In genomic region chr11:111514216-111515031, GRCh38 we compare ENCODE assay signal across 10 cellular contexts. TPM values are rescaled to one million over a fixed set of nuclear protein-coding genes. Genes with fewer than 3 reads are reported as not detected.
DNase-seq lines count a peak whose midpoint lies in the region; ATAC-seq, FAIRE-seq and TF ChIP-seq lines count a peak whose summit lies in the region.
"Had no signal": no experiment of that assay in that cellular context is flagged by ENCODE, and none has a peak within 500 bp of the region (broad histone marks: within the 10 kb centered on the region; RNA-seq: fewer than 3 reads in every experiment).

HOATZ (plus strand) TSS chr11:111514778; CDS start chr11:111514785, 7 bp downstream.

- H3K9ac ChIP-seq in HUES48 (ENCODE audit: low read depth, low read length), result no peak within 1 kb of the TSS

- TF ChIP-seq CTCF in A549 (IDR thresholded peaks at IDR 0.05) (no peak), prostate gland (IDR thresholded peaks at IDR 0.05) (no peak)

- H3K9me3 Mint-ChIP-seq in activated naive CD8-positive, alpha-beta T cell treated with anti-CD3 and anti-CD28 coated beads, Interleukin-2, amount 50 U/mL, for 24 hours, result no peaks in the 10 kb centered on the region
- H3K9me3 Mint-ChIP-seq in immature natural killer cell, result peaks cover 0 to 2% (median 0%) of the 10 kb centered on the region in 6 donors

- TF ChIP-seq EP300 in A549 (IDR thresholded peaks at IDR 0.05), result no peak

- H3K4me1 ChIP-seq in A549 (peaks cover 7% of the 10 kb centered on the region), HUES48 (ENCODE audit: control insufficient read depth, insufficient read depth, low read length) (peaks cover 12% of the 10 kb centered on the region), prostate gland (replicated peaks) (no peaks in the 10 kb centered on the region)

- no peak for ATAC-seq in A549
- no peak for ATAC-seq in activated naive CD8-positive, alpha-beta T cell treated with anti-CD3 and anti-CD28 coated beads, Interleukin-2, amount 50 U/mL, for 24 hours
- ATAC-seq in HG03378 (IDR thresholded peaks at IDR 0.05; ENCODE audit: unreplicated experiment), result no peak

- H3K4me3 ChIP-seq in A549 (no peak within 1 kb of the TSS; the same call in 2 of the 3 replicates), HUES48 (ENCODE audit: low read depth, low read length) (peak within 1 kb of the TSS; percentile 60), prostate gland (no peak within 1 kb of the TSS)

- H3K36me3 ChIP-seq in HUES48 (ENCODE audit: control insufficient read depth, insufficient read depth, low read length) (no peaks in the 10 kb centered on the region), prostate gland (no peaks in the 10 kb centered on the region)

- no peak within 1 kb of the TSS for H3K27ac Mint-ChIP-seq in activated naive CD8-positive, alpha-beta T cell treated with anti-CD3 and anti-CD28 coated beads, Interleukin-2, amount 50 U/mL, for 24 hours
- no peak within 1 kb of the TSS for H3K27ac Mint-ChIP-seq in immature natural killer cell

- peaks cover 43% of the 10 kb centered on the region for H3K27me3 ChIP-seq in HUES48 (ENCODE audit: control insufficient read depth, insufficient read depth, low read length)
- peaks cover 8% of the 10 kb centered on the region for H3K27me3 ChIP-seq in prostate gland (replicated peaks; ENCODE audit: insufficient read depth)

- no peak for DNase-seq in A549 (ENCODE audit: low read depth in 1 of 2, low spot score in 1 of 2)
- peak; percentile 27 for DNase-seq in activated naive CD8-positive, alpha-beta T cell treated with anti-CD3 and anti-CD28 coated beads, Interleukin-2, amount 50 U/mL, for 24 hours
- no peak for DNase-seq in immature natural killer cell
- DNase-seq in NCI-H187 treated with DMSO at 0.1 percent for 48 hours (lab: John Stamatoyannopoulos, UW), result no peak
- DNase-seq in MV-4-11 (lab: John Stamatoyannopoulos, UW), result no peak
- no peak for DNase-seq in prostate gland (ENCODE audit: low spot score)
- DNase-seq: activated gamma-delta T cell treated with Interleukin-2 at 50 U/mL for 16 hours, DND-41 had no signal

- H3K4me1 Mint-ChIP-seq in activated naive CD8-positive, alpha-beta T cell treated with anti-CD3 and anti-CD28 coated beads, Interleukin-2, amount 50 U/mL, for 24 hours, result peaks cover 27% of the 10 kb centered on the region
- H3K4me1 Mint-ChIP-seq in immature natural killer cell, result peaks cover 8 to 12% of the 10 kb centered on the region in 2 donors

- H3K27me3 Mint-ChIP-seq in activated naive CD8-positive, alpha-beta T cell treated with anti-CD3 and anti-CD28 coated beads, Interleukin-2, amount 50 U/mL, for 24 hours, result peaks cover 38% of the 10 kb centered on the region
- H3K27me3 Mint-ChIP-seq in immature natural killer cell (ENCODE audit: low read depth in 3 of 3), result peaks cover 8 to 27% (median 12%) of the 10 kb centered on the region in 3 donors

- peaks cover 2% of the 10 kb centered on the region for H3K36me3 Mint-ChIP-seq in activated naive CD8-positive, alpha-beta T cell treated with anti-CD3 and anti-CD28 coated beads, Interleukin-2, amount 50 U/mL, for 24 hours (ENCODE audit: low read depth)
- no peaks in the 10 kb centered on the region for H3K36me3 Mint-ChIP-seq in immature natural killer cell

- H3K4me3 Mint-ChIP-seq in activated naive CD8-positive, alpha-beta T cell treated with anti-CD3 and anti-CD28 coated beads, Interleukin-2, amount 50 U/mL, for 24 hours, result no peak within 1 kb of the TSS
- peak within 1 kb of the TSS in 4 of 5 donors; percentile 1 to 49 (median 19) for H3K4me3 Mint-ChIP-seq in immature natural killer cell

- intact Hi-C loops in prostate gland (cut with DNase I), result no loop called here

- H3K4me2 ChIP-seq in A549, result peak within 1 kb of the TSS; percentile 83

- CTCF ChIA-PET in A549 (lab: Yijun Ruan, JAX), result interaction anchor here (0.6 to 1.6 kb wide), 2 partner anchors 50 to 60 kb away, joined by 3 read pairs; no protein-coding TSS in a partner anchor

- POLR2A ChIA-PET in A549 (lab: Yijun Ruan, JAX), result no interaction called here

- TF ChIP-seq RAD21 in A549 (conservative IDR thresholded peaks at IDR 0.05 in 1 of 2, IDR thresholded peaks at IDR 0.05 in 1 of 2), result no peak

- TF ChIP-seq POLR2A in A549 (IDR thresholded peaks at IDR 0.05; ENCODE audit: low read length) (no peak), prostate gland (IDR thresholded peaks at IDR 0.05) (no peak)

- 91% methylated on average over 31 of the region's 39 CpGs for WGBS in A549 (ENCODE audit: missing lambda C conversion rate)
- WGBS in prostate gland, result 24% methylated on average over 39 of the region's 39 CpGs

- H3K27ac ChIP-seq in A549, result no peak within 1 kb of the TSS
- no peak within 1 kb of the TSS for H3K27ac ChIP-seq in HUES48 (ENCODE audit: low read depth, low read length)
- no peak within 1 kb of the TSS for H3K27ac ChIP-seq in prostate gland

- no peak for FAIRE-seq in A549 (lab: Jason Lieb, UNC)

- no peaks in the 10 kb centered on the region for H3K9me3 ChIP-seq in A549
- H3K9me3 ChIP-seq in HUES48 (ENCODE audit: control insufficient read depth, insufficient read depth, low read length), result no peaks in the 10 kb centered on the region
- no peaks in the 10 kb centered on the region for H3K9me3 ChIP-seq in prostate gland

TF ChIP-seq in A549, 52 proteins besides CTCF, POLR2A, EP300 and RAD21:
- no peak for TF ChIP-seq E2F6 (IDR thresholded peaks at IDR 0.05; ENCODE audit: borderline replicate concordance, low read depth)
- TF ChIP-seq ZC3H11A (IDR thresholded peaks at IDR 0.05), result no peak
- no peak for TF ChIP-seq CEBPB (IDR thresholded peaks at IDR 0.05)
TF ChIP-seq in A549: peak in this region for 0.

RNA-seq across cellular contexts. Expression of gene HOATZ, which starts in this region (rescaled TPM):
- polyA plus RNA-seq in A549 (2011; rRNA removed) (not detected in 2 replicates), A549 (2017; fragmentation: RNase III; extraction: RNeasy Plus Mini Kit Qiagen cat#74134 plus additional on column Dnase treatment) (not detected in 3 replicates), immature natural killer cell (not detected)
- polyA plus RNA-seq in A549 (2012; cell fraction: cytosol; rRNA removed), result not detected in 2 replicates
- polyA plus RNA-seq in A549 (2012; cell fraction: nucleus; rRNA removed), result not detected in 2 replicates
- not detected in 2 replicates for polyA minus RNA-seq in A549 (2011; rRNA and poly(A)+ RNA removed)
- 1 to 10 TPM in 1 of 2 donors, not detected in 1; 1.0 TPM for total RNA-seq in prostate gland
